Comparison of ENCODE assay signal across 1 cellular context in genomic region chr9:136725612-136726011, GRCh38.
TF ChIP-seq lines count a peak whose summit lies in the region.

No MANE protein-coding gene starts in this region.

TF ChIP-seq in GM12878, 131 proteins besides CTCF, POLR2A, EP300 and RAD21:
- TF ChIP-seq BCL11A (IDR thresholded peaks at IDR 0.05; ENCODE audit: low read depth, low read length) (no peak), RAD51 (IDR thresholded peaks at IDR 0.05) (no peak), SUZ12 (IDR thresholded peaks at IDR 0.05; ENCODE audit: unreplicated experiment) (no peak), WRNIP1 (IDR thresholded peaks at IDR 0.05; ENCODE audit: borderline replicate concordance, low read depth, low read length) (no peak), EZH2 (IDR thresholded peaks at IDR 0.05; ENCODE audit: borderline replicate concordance, control insufficient read depth, low read depth, low read length) (no peak)
TF ChIP-seq in GM12878: peak in this region for 0.
